In the genomic region with DNA sequence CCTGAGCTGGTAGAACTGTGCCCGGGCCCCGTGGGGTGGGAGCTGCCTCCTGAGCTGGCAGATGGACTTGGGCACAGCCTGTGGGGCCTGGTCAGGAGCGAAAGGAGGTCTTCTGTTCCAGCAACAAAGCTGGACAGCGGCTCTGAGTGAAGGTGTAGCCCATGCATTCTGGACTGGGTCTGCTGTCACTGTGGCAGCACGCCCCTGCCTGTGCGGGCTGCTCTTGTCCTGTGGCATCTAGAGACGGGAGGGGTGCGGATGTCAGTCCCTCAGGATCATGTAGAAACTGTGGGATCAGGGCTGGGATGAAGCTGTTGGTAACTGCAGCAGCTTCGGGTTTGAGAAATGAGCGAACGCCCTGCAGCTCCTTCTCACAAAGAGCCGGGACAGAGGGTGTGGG, we compare ENCODE assay signal across 24 cellular contexts.
"Had no signal": no experiment of that assay in that cellular context is flagged by ENCODE, and none has a peak within 500 bp of the region (broad histone marks: within the 10 kb centered on the region; RNA-seq: fewer than 3 reads in every experiment).

No MANE protein-coding gene starts in this region.

- H2AFZ ChIP-seq: parathyroid adenoma had no signal

- H3K9ac ChIP-seq: parathyroid adenoma had no signal

- H3K4me2 ChIP-seq: smooth muscle cell had no signal

- H3K36me3 ChIP-seq: uterus had no signal

- DNase-seq: activated CD4-positive, alpha-beta T cell treated with anti-CD3 and anti-CD28 coated beads for 36 hours; activated CD4-positive, CD25-positive, alpha-beta regulatory T cell; activated CD8-positive, alpha-beta memory T cell treated with anti-CD3 and anti-CD28 coated beads, Interleukin-2, amount 10 ng/mL, durations not matched to agents 7 days and 5 days; activated CD8-positive, alpha-beta T cell treated with anti-CD3 and anti-CD28 coated beads, Interleukin-2, amount 10 ng/mL, durations not matched to agents 7 days and 5 days; activated naive CD8-positive, alpha-beta T cell treated with anti-CD3 and anti-CD28 coated beads, Interleukin-2, amount 50 U/mL, for 24 hours; activated T-cell treated with anti-CD3 and anti-CD28 coated beads, Interleukin-2, amount 50 U/mL, for 48 hours; amygdala; dermis blood vessel endothelial cell; effector CD8-positive, alpha-beta T cell; left cardiac atrium; left ventricle myocardium superior; nucleus accumbens; psoas muscle; sigmoid colon; stimulated activated CD4-positive, alpha-beta T cell treated with anti-CD3 and anti-CD28 coated beads, Interleukin-1b, Interleukin-23, amount 100 ng/mL, for 48 hours; stimulated activated CD4-positive, alpha-beta T cell treated with anti-CD3 and anti-CD28 coated beads, Interleukin-4, amount 100 ng/mL, for 4 hours; stimulated activated CD8-positive, alpha-beta memory T cell treated with anti-CD3 and anti-CD28 coated beads, Interleukin-4, amount 100 ng/mL, for 48 hours; stimulated activated naive CD8-positive, alpha-beta T cell treated with anti-CD3 and anti-CD28 coated beads, Interleukin-15, amount 100 ng/mL, for 72 hours; T-helper 1 cell; tibial artery; uterus had no signal

- H3K4me3 ChIP-seq: psoas muscle, sigmoid colon, smooth muscle cell, tibial artery, uterus had no signal

- H3K9me3 ChIP-seq: psoas muscle, sigmoid colon, tibial artery, uterus had no signal

- H3K27me3 ChIP-seq: sigmoid colon, uterus had no signal

- H3K27ac ChIP-seq: parathyroid adenoma, psoas muscle, tibial artery, uterus had no signal

- H3K4me1 ChIP-seq: uterus had no signal

- ATAC-seq: activated CD4-positive, alpha-beta T cell treated with anti-CD3 and anti-CD28 coated beads for 36 hours; activated CD8-positive, alpha-beta memory T cell treated with anti-CD3 and anti-CD28 coated beads, Interleukin-2, amount 10 ng/mL, durations not matched to agents 7 days and 5 days; activated CD8-positive, alpha-beta T cell treated with anti-CD3 and anti-CD28 coated beads, Interleukin-2, amount 10 ng/mL, durations not matched to agents 7 days and 5 days; activated naive CD8-positive, alpha-beta T cell treated with anti-CD3 and anti-CD28 coated beads, Interleukin-2, amount 50 U/mL, for 24 hours; left cardiac atrium; left ventricle myocardium superior; psoas muscle; stimulated activated memory B cell treated with anti-CD40 and anti-IgM and Interleukin-4, amounts not matched to agents 10 μg/mL and 1 μg/mL and 100 μg/mL, for 72 hours; stimulated activated naive CD8-positive, alpha-beta T cell treated with anti-CD3 and anti-CD28 coated beads, Interleukin-15, amount 100 ng/mL, for 72 hours had no signal
